9 cellular contexts compared by ENCODE assay signal in genomic region chr5:124920909-124921666, GRCh38.
DNase-seq lines count a peak whose midpoint lies in the region; ATAC-seq and TF ChIP-seq lines count a peak whose summit lies in the region.
"Had no signal": no experiment of that assay in that cellular context is flagged by ENCODE, and none has a peak within 500 bp of the region (broad histone marks: within the 10 kb centered on the region; RNA-seq: fewer than 3 reads in every experiment).

No MANE protein-coding gene starts in this region.

- peak; percentile 81 for ATAC-seq in GM18498 (IDR thresholded peaks at IDR 0.05; ENCODE audit: unreplicated experiment)
- peak; percentile 85 for ATAC-seq in GM21526 (IDR thresholded peaks at IDR 0.05; ENCODE audit: low FRiP score, unreplicated experiment)
- ATAC-seq in HG03442 (IDR thresholded peaks at IDR 0.05; ENCODE audit: unreplicated experiment): peak; percentile 87
- no peak for ATAC-seq in psoas muscle

- no peaks in the 10 kb centered on the region for H3K9me3 ChIP-seq in psoas muscle

- H3K4me1 ChIP-seq in psoas muscle: peaks cover 14% of the 10 kb centered on the region

- 81 to 86% (median 83%) methylated on average over 9 of the region's 9 CpGs for WGBS in psoas muscle, 3 donors

- peaks cover 4% of the 10 kb centered on the region for H3K4me1 Mint-ChIP-seq in activated naive CD8-positive, alpha-beta T cell treated with anti-CD3 and anti-CD28 coated beads for 36 hours

- H3K9me3 Mint-ChIP-seq in activated naive CD8-positive, alpha-beta T cell treated with anti-CD3 and anti-CD28 coated beads for 36 hours: no peaks in the 10 kb centered on the region

- TF ChIP-seq CTCF in dorsolateral prefrontal cortex (IDR thresholded peaks at IDR 0.05 in 54 of 56, conservative IDR thresholded peaks at IDR 0.05 in 2 of 56; ENCODE audit: low read depth in 1 of 56, partially characterized antibody in 56 of 56) (peak in 3 of 56 donors; percentile 13 to 21 (median 14)), psoas muscle (IDR thresholded peaks at IDR 0.05) (no peak)

- no peak overlapping the region for H3K27ac Mint-ChIP-seq in activated naive CD8-positive, alpha-beta T cell treated with anti-CD3 and anti-CD28 coated beads for 36 hours

- peaks cover 14% of the 10 kb centered on the region for H3K27me3 Mint-ChIP-seq in activated naive CD8-positive, alpha-beta T cell treated with anti-CD3 and anti-CD28 coated beads for 36 hours

- H3K36me3 Mint-ChIP-seq in activated naive CD8-positive, alpha-beta T cell treated with anti-CD3 and anti-CD28 coated beads for 36 hours: no peaks in the 10 kb centered on the region

- H3K27ac ChIP-seq in dorsolateral prefrontal cortex (peak overlapping the region in 58 of 59 donors; percentile 3 to 96 (median 88)), psoas muscle (no peak overlapping the region)

- H3K36me3 ChIP-seq in psoas muscle (ENCODE audit: insufficient read depth in 1 of 2, low read depth in 1 of 2): no peaks in the 10 kb centered on the region

- H3K4me3 Mint-ChIP-seq in activated naive CD8-positive, alpha-beta T cell treated with anti-CD3 and anti-CD28 coated beads for 36 hours: no peak overlapping the region

- H3K27me3 ChIP-seq in dorsolateral prefrontal cortex (no peaks in the 10 kb centered on the region), psoas muscle (ENCODE audit: insufficient read depth in 3 of 3, low read length in 2 of 3) (no peaks in the 10 kb centered on the region)

- H3K4me3 ChIP-seq in dorsolateral prefrontal cortex: peak overlapping the region in 7 of 59 donors; percentile 2 to 17 (median 8)
- H3K4me3 ChIP-seq in psoas muscle: no peak overlapping the region

- DNase-seq in dorsolateral prefrontal cortex (no peak), DMS53 treated with DMSO at 0.1 percent for 48 hours (lab: John Stamatoyannopoulos, UW; ENCODE audit: unreplicated experiment) (no peak), psoas muscle (no peak), NCI-H2029 treated with DMSO at 0.1 percent for 48 hours (lab: John Stamatoyannopoulos, UW) (no peak)
- no peak for DNase-seq in activated naive CD8-positive, alpha-beta T cell treated with anti-CD3 and anti-CD28 coated beads for 36 hours
- DNase-seq: activated T-cell treated with anti-CD3 and anti-CD28 coated beads, Interleukin-2, amount 50 U/mL, for 48 hours had no signal

- intact Hi-C loops in dorsolateral prefrontal cortex (cut with DNase I) (loop anchor here (5.0 to 10.0 kb wide), 2 partner anchors 134 to 174 kb away; partner anchors contain the start of gene ZNF608 (in 1 of the 2)), psoas muscle (cut with DNase I) (no loop called here)

Comparison
In these comparisons a context has a peak if more than half of its experiments do, and no peak if none do; other contexts are left out.
1. ATAC-seq: peak in GM18498 (single experiment), GM21526 (single experiment) and HG03442 (single experiment); none in psoas muscle (0 of 4).
2. intact Hi-C loops: an anchor here in dorsolateral prefrontal cortex (5.0 to 10.0 kb wide); none called in psoas muscle.